Comparison of ENCODE assay signal across 8 cellular contexts in the genomic region with DNA sequence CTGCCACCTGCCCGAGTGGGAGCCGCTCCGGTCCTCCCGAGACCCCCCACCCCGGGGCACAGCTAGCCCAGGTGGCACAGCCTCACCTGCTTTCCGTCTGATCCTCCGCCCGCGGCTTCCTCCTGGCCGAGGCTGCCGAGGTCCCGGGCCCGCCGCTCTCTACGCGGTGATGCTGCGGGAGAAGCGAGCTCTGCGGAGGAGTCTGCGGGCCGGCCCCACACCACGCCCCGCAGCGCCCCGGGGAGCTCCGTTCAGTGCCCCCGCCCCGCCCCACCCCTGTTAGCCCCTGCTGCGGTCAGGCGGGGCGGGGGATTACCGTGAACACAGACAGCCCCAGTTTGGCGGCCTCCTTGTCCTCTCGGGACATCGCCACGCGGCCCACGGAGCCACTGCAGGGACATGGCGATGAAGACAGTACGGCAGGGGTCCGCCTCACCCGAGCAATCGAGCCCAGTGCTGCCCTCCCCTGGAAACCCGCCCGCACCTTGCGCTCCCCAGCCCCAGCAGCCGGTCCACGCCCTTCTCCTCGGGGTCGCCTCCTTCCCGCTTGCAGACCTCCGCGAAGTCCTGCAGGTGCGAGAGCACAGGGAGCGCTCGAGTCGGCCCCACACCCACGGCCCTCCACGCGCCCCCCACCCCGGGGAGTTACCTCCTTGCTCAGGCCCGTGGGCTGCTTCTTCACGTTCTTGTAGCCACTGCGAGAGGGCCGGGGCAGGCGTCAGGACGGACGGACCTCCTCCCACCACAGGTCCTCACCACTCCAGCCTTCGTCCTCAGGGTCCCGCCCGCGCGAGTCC. TPM values are rescaled to one million over a fixed set of nuclear protein-coding genes. Genes with fewer than 3 reads are reported as not detected.
DNase-seq lines count a peak whose midpoint lies in the region; ATAC-seq, FAIRE-seq and TF ChIP-seq lines count a peak whose summit lies in the region.

No MANE protein-coding gene starts in this region.

- no peak overlapping the region for H2BK15ac ChIP-seq in H1 (ENCODE audit: low read length)

- POLR2A ChIA-PET in H1 (lab: Charles Lee; ENCODE audit: partially characterized antibody), result interaction anchor here (0.9 to 5.6 kb wide), 2 partner anchors 13 to 20 kb away, joined by 6 to 53 read pairs; partner anchors contain the start of gene ARF1

- H2AFZ ChIP-seq in H1 (ENCODE audit: low read length), result no peak overlapping the region

- H3K56ac ChIP-seq in H1 (replicated peaks; ENCODE audit: insufficient read length, low read depth, low read length), result no peak overlapping the region

- peak overlapping the region; percentile 37 to 83 for H3K4me2 ChIP-seq in H1 (ENCODE audit: insufficient read depth in 1 of 2, low read depth in 2 of 2, low read length in 2 of 2)

- H4K91ac ChIP-seq in H1 (replicated peaks; ENCODE audit: insufficient read length, low read length), result no peak overlapping the region

- peak overlapping the region in 2 of 4 experiments; percentile 13 to 33; a peak in 4 of 7 replicates for H3K9ac ChIP-seq in H1 (replicated peaks in 1 of 4; ENCODE audit: extremely low read depth in 1 of 4, low read depth in 3 of 4, low read length in 3 of 4)

- no peak overlapping the region for H2BK12ac ChIP-seq in H1 (ENCODE audit: low read depth, low read length)

- H3K79me1 ChIP-seq in H1 (ENCODE audit: low read depth, low read length), result peaks cover 4% of the 10 kb centered on the region

- no peaks in the 10 kb centered on the region; a peak in 1 of 7 replicates for H3K27me3 ChIP-seq in H1 (replicated peaks in 1 of 4; ENCODE audit: control insufficient read depth in 3 of 4, extremely low read depth in 1 of 4, insufficient read depth in 3 of 4, low read length in 3 of 4)
- no peaks in the 10 kb centered on the region for H3K27me3 ChIP-seq in muscle layer of duodenum (ENCODE audit: low read depth, low read length)
- H3K27me3 ChIP-seq in upper lobe of left lung, result no peaks in the 10 kb centered on the region

- no peaks in the 10 kb centered on the region; a peak in 1 of 4 replicates for H3K79me2 ChIP-seq in H1 (ENCODE audit: control insufficient read depth in 1 of 2, insufficient read depth in 2 of 2, low read length in 2 of 2)

- H3K9me3 ChIP-seq in H1 (ENCODE audit: insufficient read depth in 2 of 2, low read depth in 1 of 2, low read length in 1 of 2) (no peaks in the 10 kb centered on the region), muscle layer of duodenum (ENCODE audit: control insufficient read depth in 1 of 2, low read length in 2 of 2) (no peaks in the 10 kb centered on the region), upper lobe of left lung (no peaks in the 10 kb centered on the region)

- DNase-seq in ELF-1 (ENCODE audit: low read depth, low spot score) (peak; percentile 67), LHCN-M2 (ENCODE audit: low read depth) (peak; percentile 31), H1 (ENCODE audit: low read depth in 1 of 2, low spot score in 2 of 2) (peak in 1 of 2 experiments; percentile 66), upper lobe of left lung (peak; percentile 63 to 88), COLO829 (ENCODE audit: low spot score) (no peak)
- DNase-seq in activated CD4-positive, alpha-beta T cell treated with anti-CD3 and anti-CD28 coated beads, Interleukin-2, amount 50 U/mL, for 1 hour, result peak; percentile 66

- H3K18ac ChIP-seq in H1 (ENCODE audit: extremely low read depth, low read length), result no peak overlapping the region

- H3K4me3 ChIP-seq in H1 (ENCODE audit: extremely low read depth in 1 of 4, insufficient read depth in 2 of 4, low read depth in 3 of 4, low read length in 4 of 4), result peak overlapping the region; percentile 63 to 92 (median 77)
- H3K4me3 ChIP-seq in muscle layer of duodenum (ENCODE audit: low read depth in 1 of 2, low read length in 2 of 2), result peak overlapping the region; percentile 21 to 92
- H3K4me3 ChIP-seq in upper lobe of left lung, result peak overlapping the region; percentile 83 to 98 (median 88)

- no peak overlapping the region for H2BK120ac ChIP-seq in H1 (replicated peaks; ENCODE audit: low read depth, low read length)

- H3K27ac ChIP-seq in H1 (ENCODE audit: low read depth, low read length) (no peak overlapping the region), muscle layer of duodenum (ENCODE audit: low read length) (no peak overlapping the region), upper lobe of left lung (peak overlapping the region; percentile 91 to 94 (median 92))

- 35% methylated on average over 24 of the region's 73 CpGs; no CpG with 5 or more reads in 1 of the 2 experiments for WGBS in H1 (ENCODE audit: extremely low coverage in 1 of 2, insufficient coverage in 1 of 2, insufficient read length in 1 of 2, insufficient replicate concordance in 2 of 2, low coverage in 1 of 2, low lambda C conversion rate in 2 of 2, missing lambda C conversion rate in 1 of 2), 2 experiments
- WGBS in upper lobe of left lung, 2 donors, result 11 to 17% methylated on average over 15 to 45 of the region's 73 CpGs

- peaks cover 6% of the 10 kb centered on the region; the same call in 1 of the 2 replicates for H3K23me2 ChIP-seq in H1 (ENCODE audit: low read depth, low read length)

- no peak overlapping the region for H3K23ac ChIP-seq in H1 (ENCODE audit: insufficient read length)

- H2BK5ac ChIP-seq in H1 (ENCODE audit: low read depth, low read length), result no peak overlapping the region

- no peak overlapping the region for H3K4ac ChIP-seq in H1 (replicated peaks; ENCODE audit: insufficient read length, low read depth, low read length)

- TF ChIP-seq POLR2A in H1 (IDR thresholded peaks at IDR 0.05; ENCODE audit: control extremely low read depth in 1 of 2, low read depth in 2 of 2, low read length in 2 of 2), result no peak
- no peak for TF ChIP-seq POLR2A in upper lobe of left lung (IDR thresholded peaks at IDR 0.05)

- peaks cover 16 to 41% (median 27%) of the 10 kb centered on the region in 4 experiments; a peak in 7 of 8 replicates for H3K36me3 ChIP-seq in H1 (ENCODE audit: control insufficient read depth in 2 of 4, insufficient read depth in 4 of 4, low read length in 3 of 4)
- peaks cover 32 to 57% of the 10 kb centered on the region in 2 donors for H3K36me3 ChIP-seq in muscle layer of duodenum (ENCODE audit: control insufficient read depth in 1 of 2, insufficient read depth in 2 of 2, low read length in 2 of 2)
- H3K36me3 ChIP-seq in upper lobe of left lung, result peaks cover 22 to 57% (median 45%) of the 10 kb centered on the region in 4 donors

- TF ChIP-seq RAD21 in H1 (IDR thresholded peaks at IDR 0.05 in 1 of 2, conservative IDR thresholded peaks at IDR 0.05 in 1 of 2; ENCODE audit: low read depth in 2 of 2, low read length in 2 of 2), result peak in 1 of 2 experiments; percentile 12; a peak in 1 of 4 replicates

- no peak overlapping the region for H2AK5ac ChIP-seq in H1 (ENCODE audit: low read depth, low read length)

- H4K20me1 ChIP-seq in H1 (replicated peaks in 1 of 2; ENCODE audit: control insufficient read depth in 1 of 2, insufficient read depth in 2 of 2, low read length in 2 of 2), result peaks cover 9 to 33% of the 10 kb centered on the region in 2 experiments

- FAIRE-seq in H1 (lab: Jason Lieb, UNC), result no peak

- no peak overlapping the region for H3K14ac ChIP-seq in H1 (ENCODE audit: insufficient read length)

- CTCF ChIA-PET in H1 (lab: Charles Lee; ENCODE audit: partially characterized antibody), result interaction anchor here (3.8 kb wide), 1 partner anchor 12 kb away, joined by 13 read pairs; no protein-coding TSS in a partner anchor

- no peak for TF ChIP-seq EP300 in H1 (IDR thresholded peaks at IDR 0.05; ENCODE audit: borderline replicate concordance in 1 of 2, low read depth in 2 of 2, low read length in 2 of 2)
- TF ChIP-seq EP300 in upper lobe of left lung (IDR thresholded peaks at IDR 0.05), result no peak

- peak; percentile 35 for ATAC-seq in GM21723 (IDR thresholded peaks at IDR 0.05; ENCODE audit: unreplicated experiment)
- peak in 1 of 2 donors; percentile 27 for ATAC-seq in upper lobe of left lung (ENCODE audit: low FRiP score in 2 of 2)

- H4K5ac ChIP-seq in H1 (ENCODE audit: insufficient read length, low read depth, low read length), result no peak overlapping the region

- no peak overlapping the region for H2BK20ac ChIP-seq in H1 (ENCODE audit: low read length)

- TF ChIP-seq CTCF in H1 (IDR thresholded peaks at IDR 0.05; ENCODE audit: control extremely low read depth in 1 of 3, insufficient read depth in 1 of 3, low read depth in 1 of 3, low read length in 3 of 3) (peak in 2 of 3 experiments; percentile 29 to 39; a peak in 2 of 4 replicates), upper lobe of left lung (IDR thresholded peaks at IDR 0.05) (peak in 4 of 6 experiments; percentile 23 to 45 (median 28))

- no peak overlapping the region; the same call in 1 of the 2 replicates for H4K8ac ChIP-seq in H1 (ENCODE audit: extremely low read depth, insufficient read depth, low read length)

- H3K4me1 ChIP-seq in H1 (replicated peaks in 1 of 4; ENCODE audit: control insufficient read depth in 3 of 4, insufficient read depth in 4 of 4, low read length in 3 of 4) (peaks cover 0 to 2% (median 0%) of the 10 kb centered on the region in 4 experiments; a peak in 1 of 7 replicates), muscle layer of duodenum (ENCODE audit: control insufficient read depth in 1 of 2, insufficient read depth in 2 of 2, low read length in 2 of 2) (peaks cover 0 to 30% of the 10 kb centered on the region in 2 donors), upper lobe of left lung (peaks cover 17 to 36% (median 22%) of the 10 kb centered on the region in 4 donors)

RNA-seq across cellular contexts. Expression of gene C1orf35, which starts 0.9 kb away (rescaled TPM):
- total RNA-seq in LHCN-M2 (2014; rRNA removed) (16.3 and 18.5 TPM in 2 replicates), upper lobe of left lung (10 to 100 TPM; 12.8 to 34.6 (median 17.8) TPM)
- polyA plus RNA-seq in LHCN-M2 (2012), result 18.0 TPM
- 19.9 and 22.5 TPM in 2 replicates for total RNA-seq in H1 (2021; fragmentation: NEBNext Ultra II Directional; extraction: Animal tissue kit (Norgen Biotek cat#: 25700))
- polyA plus RNA-seq in H1 (2011; rRNA removed), result 18.6 and 28.5 TPM in 2 replicates
- polyA plus RNA-seq in H1 (2011; cell fraction: cytosol; rRNA removed), result 23.7 TPM
- 41.3 TPM for polyA plus RNA-seq in H1 (2011; cell fraction: nucleus; rRNA removed)
- 15.0 to 30.9 TPM (median 25.2 TPM) in 4 replicates for polyA plus RNA-seq in H1 (2012, experiment 1 of 2)
- polyA plus RNA-seq in H1 (2012, experiment 2 of 2), result 17.1 TPM
- 26.2 TPM for polyA plus RNA-seq in H1 (2013, experiment 1 of 2)
- polyA plus RNA-seq in H1 (2013, experiment 2 of 2), result 25.8 TPM
- 1.3 and 1.4 TPM in 2 replicates for polyA minus RNA-seq in H1 (2011; rRNA and poly(A)+ RNA removed)
- 4.6 TPM for polyA minus RNA-seq in H1 (2011; cell fraction: cytosol; rRNA and poly(A)+ RNA removed)
- polyA minus RNA-seq in H1 (2011; cell fraction: nucleus; rRNA and poly(A)+ RNA removed), result 5.5 TPM

RNA-seq across cellular contexts. Expression of gene MRPL55, which starts 6.9 kb away (rescaled TPM):
- total RNA-seq in LHCN-M2 (2014; rRNA removed) (55.0 and 78.6 TPM in 2 replicates), upper lobe of left lung (100 to 1,000 TPM in 1 of 6 donors, 10 to 100 TPM in 5; 42.4 to 161 (median 60.1) TPM)
- 86.5 TPM for polyA plus RNA-seq in LHCN-M2 (2012)
- total RNA-seq in H1 (2021; fragmentation: NEBNext Ultra II Directional; extraction: Animal tissue kit (Norgen Biotek cat#: 25700)), result 59.0 and 62.7 TPM in 2 replicates
- polyA plus RNA-seq in H1 (2011; rRNA removed), result 244 and 249 TPM in 2 replicates
- 186 TPM for polyA plus RNA-seq in H1 (2011; cell fraction: cytosol; rRNA removed)
- 157 TPM for polyA plus RNA-seq in H1 (2011; cell fraction: nucleus; rRNA removed)
- 31.0 to 91.5 TPM (median 85.9 TPM) in 4 replicates for polyA plus RNA-seq in H1 (2012, experiment 1 of 2)
- polyA plus RNA-seq in H1 (2012, experiment 2 of 2), result 110 TPM
- 72.3 TPM for polyA plus RNA-seq in H1 (2013, experiment 1 of 2)
- 69.2 TPM for polyA plus RNA-seq in H1 (2013, experiment 2 of 2)
- 30.6 and 36.8 TPM in 2 replicates for polyA minus RNA-seq in H1 (2011; rRNA and poly(A)+ RNA removed)
- polyA minus RNA-seq in H1 (2011; cell fraction: cytosol; rRNA and poly(A)+ RNA removed), result 38.5 TPM
- 46.7 TPM for polyA minus RNA-seq in H1 (2011; cell fraction: nucleus; rRNA and poly(A)+ RNA removed)

RNA-seq across cellular contexts. Expression of gene ARF1, which starts 19.7 kb away (rescaled TPM):
- total RNA-seq in LHCN-M2 (2014; rRNA removed) (354 and 378 TPM in 2 replicates), upper lobe of left lung (100 to 1,000 TPM; 157 to 487 (median 374) TPM)
- polyA plus RNA-seq in LHCN-M2 (2012), result 580 TPM
- 265 and 267 TPM in 2 replicates for total RNA-seq in H1 (2021; fragmentation: NEBNext Ultra II Directional; extraction: Animal tissue kit (Norgen Biotek cat#: 25700))
- polyA plus RNA-seq in H1 (2011; rRNA removed), result 471 and 606 TPM in 2 replicates
- polyA plus RNA-seq in H1 (2011; cell fraction: cytosol; rRNA removed), result 441 TPM
- 308 TPM for polyA plus RNA-seq in H1 (2011; cell fraction: nucleus; rRNA removed)
- 315 to 344 TPM (median 336 TPM) in 4 replicates for polyA plus RNA-seq in H1 (2012, experiment 1 of 2)
- 366 TPM for polyA plus RNA-seq in H1 (2012, experiment 2 of 2)
- 193 TPM for polyA plus RNA-seq in H1 (2013, experiment 1 of 2)
- polyA plus RNA-seq in H1 (2013, experiment 2 of 2), result 197 TPM
- polyA minus RNA-seq in H1 (2011; rRNA and poly(A)+ RNA removed), result 359 and 424 TPM in 2 replicates
- polyA minus RNA-seq in H1 (2011; cell fraction: cytosol; rRNA and poly(A)+ RNA removed), result 253 TPM
- polyA minus RNA-seq in H1 (2011; cell fraction: nucleus; rRNA and poly(A)+ RNA removed), result 129 TPM

RNA-seq across cellular contexts. Expression of gene GUK1, which starts 37.9 kb away (rescaled TPM):
- 376 and 378 TPM in 2 replicates for total RNA-seq in LHCN-M2 (2014; rRNA removed)
- polyA plus RNA-seq in LHCN-M2 (2012), result 435 TPM
- 68.5 TPM in 2 replicates for total RNA-seq in H1 (2021; fragmentation: NEBNext Ultra II Directional; extraction: Animal tissue kit (Norgen Biotek cat#: 25700))
- polyA plus RNA-seq in H1 (2011; rRNA removed), result 182 and 183 TPM in 2 replicates
- 167 TPM for polyA plus RNA-seq in H1 (2011; cell fraction: cytosol; rRNA removed)
- polyA plus RNA-seq in H1 (2011; cell fraction: nucleus; rRNA removed), result 249 TPM
- polyA plus RNA-seq in H1 (2012, experiment 1 of 2), result 36.2 to 105 TPM (median 94.7 TPM) in 4 replicates
- polyA plus RNA-seq in H1 (2012, experiment 2 of 2), result 106 TPM
- 97.5 TPM for polyA plus RNA-seq in H1 (2013, experiment 1 of 2)
- 90.9 TPM for polyA plus RNA-seq in H1 (2013, experiment 2 of 2)
- 25.4 and 32.8 TPM in 2 replicates for polyA minus RNA-seq in H1 (2011; rRNA and poly(A)+ RNA removed)
- 33.8 TPM for polyA minus RNA-seq in H1 (2011; cell fraction: cytosol; rRNA and poly(A)+ RNA removed)
- 70.3 TPM for polyA minus RNA-seq in H1 (2011; cell fraction: nucleus; rRNA and poly(A)+ RNA removed)
- 100 to 1,000 TPM; 198 to 385 (median 269) TPM for total RNA-seq in upper lobe of left lung

RNA-seq across cellular contexts. Expression of gene GJC2, which starts 47.5 kb away (rescaled TPM):
- total RNA-seq in LHCN-M2 (2014; rRNA removed) (0.63 and 0.77 TPM in 2 replicates), upper lobe of left lung (1 to 10 TPM; 1.4 to 8.7 (median 2.0) TPM)
- polyA plus RNA-seq in LHCN-M2 (2012), result 0.70 TPM
- total RNA-seq in H1 (2021; fragmentation: NEBNext Ultra II Directional; extraction: Animal tissue kit (Norgen Biotek cat#: 25700)), result 0.54 and 0.55 TPM in 2 replicates
- 0.17 and 0.28 TPM in 2 replicates for polyA plus RNA-seq in H1 (2011; rRNA removed)
- polyA plus RNA-seq in H1 (2011; cell fraction: cytosol; rRNA removed), result 0.27 TPM
- polyA plus RNA-seq in H1 (2011; cell fraction: nucleus; rRNA removed), result 0.54 TPM
- polyA plus RNA-seq in H1 (2012, experiment 1 of 2), result 0.25 to 0.57 TPM (median 0.40 TPM) in 4 replicates
- polyA plus RNA-seq in H1 (2012, experiment 2 of 2), result 0.10 TPM
- polyA plus RNA-seq in H1 (2013, experiment 1 of 2), result 0.36 TPM
- 0.40 TPM for polyA plus RNA-seq in H1 (2013, experiment 2 of 2)
- 0.16 and 0.22 TPM in 2 replicates for polyA minus RNA-seq in H1 (2011; rRNA and poly(A)+ RNA removed)
- not detected for polyA minus RNA-seq in H1 (2011; cell fraction: cytosol; rRNA and poly(A)+ RNA removed)
- 0.60 TPM for polyA minus RNA-seq in H1 (2011; cell fraction: nucleus; rRNA and poly(A)+ RNA removed)

Comparison
In these comparisons a context has a peak if more than half of its experiments do, and no peak if none do; other contexts are left out.
1. H3K27ac ChIP-seq: peak in upper lobe of left lung (4 of 4); none in H1 (single experiment) and muscle layer of duodenum (single experiment).
2. Peak in every context shown above with its lines, with median percentiles within 50 percentile points of each other: H3K4me3 ChIP-seq.